In genomic region chr6:168096271-168096764, GRCh38 we compare ENCODE assay signal across 23 cellular contexts. TPM values are rescaled to one million over a fixed set of nuclear protein-coding genes. Genes with fewer than 3 reads are reported as not detected.
DNase-seq lines count a peak whose midpoint lies in the region; ATAC-seq and TF ChIP-seq lines count a peak whose summit lies in the region.
"Had no signal": no experiment of that assay in that cellular context is flagged by ENCODE, and none has a peak within 500 bp of the region (broad histone marks: within the 10 kb centered on the region; RNA-seq: fewer than 3 reads in every experiment).

No MANE protein-coding gene starts in this region.

- H3K4me1 ChIP-seq in right atrium auricular region = peaks cover 0 to 7% of the 10 kb centered on the region in 2 donors
- H3K4me1 ChIP-seq in left ventricle myocardium inferior = peaks cover 25% of the 10 kb centered on the region
- peaks cover 8% of the 10 kb centered on the region for H3K4me1 ChIP-seq in mesenchymal stem cell (ENCODE audit: control insufficient read depth, insufficient read depth, low read depth, low read length)
- no peaks in the 10 kb centered on the region for H3K4me1 ChIP-seq in aorta (ENCODE audit: control insufficient read depth in 1 of 2, insufficient read depth in 2 of 2, low read length in 2 of 2)
- H3K4me1 ChIP-seq: SJCRH30 had no signal

- no peak overlapping the region for H3K9ac ChIP-seq in mesenchymal stem cell (ENCODE audit: low read length)
- H3K9ac ChIP-seq: BLaER1 treated with 17β-estradiol and CSF1 and Interleukin-3, amounts not matched to agents 10 nM and 100 nM had no signal

- H3K36me3 ChIP-seq in right atrium auricular region (no peaks in the 10 kb centered on the region), left ventricle myocardium inferior (no peaks in the 10 kb centered on the region), mesenchymal stem cell (ENCODE audit: control insufficient read depth in 1 of 2, insufficient read depth in 2 of 2, low read depth in 1 of 2, low read length in 2 of 2) (no peaks in the 10 kb centered on the region), aorta (ENCODE audit: control insufficient read depth in 1 of 2, insufficient read depth in 2 of 2, low read length in 1 of 2) (no peaks in the 10 kb centered on the region), MG63 (no peaks in the 10 kb centered on the region)
- H3K36me3 ChIP-seq: BLaER1 treated with 17β-estradiol and CSF1 and Interleukin-3, amounts not matched to agents 10 nM and 100 nM; SJCRH30 had no signal

- H2BK120ac ChIP-seq in mesenchymal stem cell (ENCODE audit: low read depth, low read length) = no peak overlapping the region

- peaks cover 2 to 4% of the 10 kb centered on the region in 2 donors for H3K27me3 ChIP-seq in right atrium auricular region
- peaks cover 25% of the 10 kb centered on the region for H3K27me3 ChIP-seq in left ventricle myocardium inferior (ENCODE audit: low read depth)
- H3K27me3 ChIP-seq in mesenchymal stem cell (ENCODE audit: control insufficient read depth in 1 of 2, insufficient read depth in 1 of 2, low read length in 2 of 2) = peaks cover 14 to 29% of the 10 kb centered on the region in 2 experiments
- H3K27me3 ChIP-seq in aorta (ENCODE audit: control insufficient read depth in 1 of 2, insufficient read depth in 2 of 2, low read length in 1 of 2) = no peaks in the 10 kb centered on the region
- no peaks in the 10 kb centered on the region for H3K27me3 ChIP-seq in MG63

- H2BK5ac ChIP-seq in mesenchymal stem cell (ENCODE audit: low read depth, low read length, poor library complexity, severe bottlenecking) = no peak overlapping the region

- H3K4me3 ChIP-seq in right atrium auricular region (no peak overlapping the region), left ventricle myocardium inferior (no peak overlapping the region), mesenchymal stem cell (ENCODE audit: insufficient read depth in 1 of 2, low read depth in 1 of 2, low read length in 2 of 2) (no peak overlapping the region), aorta (ENCODE audit: low read length in 2 of 2) (no peak overlapping the region), MG63 (no peak overlapping the region)
- H3K4me3 ChIP-seq: BLaER1 treated with 17β-estradiol and CSF1 and Interleukin-3, amounts not matched to agents 10 nM and 100 nM; SJCRH30 had no signal

- H3K79me1 ChIP-seq in mesenchymal stem cell (replicated peaks; ENCODE audit: low read length, poor library complexity, severe bottlenecking) = no peaks in the 10 kb centered on the region

- no peak overlapping the region for H3K23ac ChIP-seq in mesenchymal stem cell (ENCODE audit: low read length in 2 of 2)

- H3K18ac ChIP-seq in mesenchymal stem cell (ENCODE audit: low read depth in 1 of 2, low read length in 2 of 2) = no peak overlapping the region

- WGBS in mesenchymal stem cell = 81% methylated on average over 13 of the region's 13 CpGs
- WGBS in aorta, 2 donors = 81 to 89% methylated on average over 13 of the region's 13 CpGs

- no peak for TF ChIP-seq CTCF in right atrium auricular region (IDR thresholded peaks at IDR 0.05)
- TF ChIP-seq CTCF in left ventricle myocardium inferior (IDR thresholded peaks at IDR 0.05; ENCODE audit: borderline replicate concordance) = no peak

- intact Hi-C loops in Right ventricle myocardium inferior (cut with DNase I) (no loop called here), left ventricle myocardium inferior (cut with micrococcal nuclease) (no loop called here), aorta (cut with DNase I) (no loop called here)

- no peak overlapping the region for H2BK12ac ChIP-seq in mesenchymal stem cell (ENCODE audit: low read length in 2 of 2)

- ATAC-seq in Right ventricle myocardium inferior = no peak
- ATAC-seq in aorta (ENCODE audit: low FRiP score) = no peak
- ATAC-seq: CD8-positive, alpha-beta T cell had no signal

- H3K9me3 ChIP-seq in right atrium auricular region = no peaks in the 10 kb centered on the region
- no peaks in the 10 kb centered on the region for H3K9me3 ChIP-seq in left ventricle myocardium inferior (replicated peaks)
- H3K9me3 ChIP-seq in mesenchymal stem cell (ENCODE audit: control insufficient read depth, low read length) = peaks cover 4% of the 10 kb centered on the region
- H3K9me3 ChIP-seq in aorta (ENCODE audit: control insufficient read depth, low read length) = no peaks in the 10 kb centered on the region
- H3K9me3 ChIP-seq in MG63 = no peaks in the 10 kb centered on the region
- H3K9me3 ChIP-seq: SJCRH30 had no signal

- DNase-seq in Right ventricle myocardium inferior (ENCODE audit: missing footprints) = peak; percentile 43
- no peak for DNase-seq in right atrium auricular region (ENCODE audit: low spot score)
- DNase-seq in left ventricle myocardium inferior = peak; percentile 11
- no peak for DNase-seq in mesenchymal stem cell
- DNase-seq in aorta = peak; percentile 30 to 65
- DNase-seq in MG63 = no peak
- DNase-seq in activated CD4-positive, alpha-beta T cell treated with anti-CD3 and anti-CD28 coated beads for 4 hours = no peak
- DNase-seq: 8988T; CD8-positive, alpha-beta T cell; DMS153; MV-4-11; NCI-H1105 treated with DMSO at 0.1 percent for 48 hours; NCI-H2029 treated with DMSO at 0.1 percent for 48 hours; NCI-H226; NCI-H510A treated with DMSO at 0.1 percent for 48 hours; NCI-H774; NK-92 treated with Interleukin-12 subunit alpha and Interleukin-12 subunit beta, amount 100 ng/mL, for 24 hours; SJCRH30 had no signal

- peak overlapping the region; percentile 29 for H4K8ac ChIP-seq in mesenchymal stem cell (ENCODE audit: low read length)

- no peak overlapping the region for H2BK15ac ChIP-seq in mesenchymal stem cell (ENCODE audit: low read depth, poor library complexity, severe bottlenecking)

- no peak overlapping the region for H3K4me2 ChIP-seq in mesenchymal stem cell (ENCODE audit: low read length, poor library complexity, severe bottlenecking)
- H3K4me2 ChIP-seq: BLaER1 treated with 17β-estradiol and CSF1 and Interleukin-3, amounts not matched to agents 10 nM and 100 nM had no signal

- no peak overlapping the region for H3K14ac ChIP-seq in mesenchymal stem cell (ENCODE audit: low read length in 2 of 2)

- no peak overlapping the region for H2AK5ac ChIP-seq in mesenchymal stem cell (ENCODE audit: low read length, severe bottlenecking)

- H3K27ac ChIP-seq in right atrium auricular region (no peak overlapping the region), left ventricle myocardium inferior (replicated peaks) (no peak overlapping the region), mesenchymal stem cell (ENCODE audit: low read length, poor library complexity, severe bottlenecking) (no peak overlapping the region), aorta (ENCODE audit: low read depth in 1 of 2, low read length in 2 of 2) (no peak overlapping the region)
- H3K27ac ChIP-seq: BLaER1 treated with 17β-estradiol and CSF1 and Interleukin-3, amounts not matched to agents 10 nM and 100 nM; RWPE1; SJCRH30 had no signal

- no peak overlapping the region for H2AFZ ChIP-seq in mesenchymal stem cell (ENCODE audit: low read depth, low read length)

- H4K91ac ChIP-seq in mesenchymal stem cell (ENCODE audit: low read length) = no peak overlapping the region

- no peak overlapping the region for H3K4ac ChIP-seq in mesenchymal stem cell (ENCODE audit: low read depth in 1 of 2, low read length in 2 of 2)

RNA-seq across cellular contexts. Expression of gene FRMD1, which starts 17.3 kb away (rescaled TPM):
- total RNA-seq in Right ventricle myocardium inferior = 0.41 TPM
- total RNA-seq in right atrium auricular region = under 1 TPM in 1 of 2 donors, not detected in 1; 0.08 TPM
- total RNA-seq in left ventricle myocardium inferior = 0.16 TPM
- polyA plus RNA-seq in mesenchymal stem cell (2013, experiment 1 of 2) = not detected
- not detected for polyA plus RNA-seq in mesenchymal stem cell (2013, experiment 2 of 2)
- under 1 TPM; 0.06 to 0.19 TPM for total RNA-seq in aorta
- under 1 TPM; 0.03 to 0.38 TPM for polyA plus RNA-seq in aorta
- total RNA-seq in MG63 (2014; rRNA removed; shearing (Covaris generic); ENCODE audit: low replicate concordance) = not detected in 2 replicates
- total RNA-seq: CD8-positive, alpha-beta T cell; Daoy; H1; SJCRH30 had no signal
- polyA plus RNA-seq: IgD-negative memory B cell had no signal

Comparison
In these comparisons a context has a peak if more than half of its experiments do, and no peak if none do; other contexts are left out.
1. DNase-seq: peak in Right ventricle myocardium inferior (single experiment), left ventricle myocardium inferior (single experiment) and aorta (2 of 2); none in right atrium auricular region (single experiment), mesenchymal stem cell (single experiment), MG63 (single experiment) and activated CD4-positive, alpha-beta T cell treated with anti-CD3 and anti-CD28 coated beads for 4 hours (0 of 2).